In the genomic region with DNA sequence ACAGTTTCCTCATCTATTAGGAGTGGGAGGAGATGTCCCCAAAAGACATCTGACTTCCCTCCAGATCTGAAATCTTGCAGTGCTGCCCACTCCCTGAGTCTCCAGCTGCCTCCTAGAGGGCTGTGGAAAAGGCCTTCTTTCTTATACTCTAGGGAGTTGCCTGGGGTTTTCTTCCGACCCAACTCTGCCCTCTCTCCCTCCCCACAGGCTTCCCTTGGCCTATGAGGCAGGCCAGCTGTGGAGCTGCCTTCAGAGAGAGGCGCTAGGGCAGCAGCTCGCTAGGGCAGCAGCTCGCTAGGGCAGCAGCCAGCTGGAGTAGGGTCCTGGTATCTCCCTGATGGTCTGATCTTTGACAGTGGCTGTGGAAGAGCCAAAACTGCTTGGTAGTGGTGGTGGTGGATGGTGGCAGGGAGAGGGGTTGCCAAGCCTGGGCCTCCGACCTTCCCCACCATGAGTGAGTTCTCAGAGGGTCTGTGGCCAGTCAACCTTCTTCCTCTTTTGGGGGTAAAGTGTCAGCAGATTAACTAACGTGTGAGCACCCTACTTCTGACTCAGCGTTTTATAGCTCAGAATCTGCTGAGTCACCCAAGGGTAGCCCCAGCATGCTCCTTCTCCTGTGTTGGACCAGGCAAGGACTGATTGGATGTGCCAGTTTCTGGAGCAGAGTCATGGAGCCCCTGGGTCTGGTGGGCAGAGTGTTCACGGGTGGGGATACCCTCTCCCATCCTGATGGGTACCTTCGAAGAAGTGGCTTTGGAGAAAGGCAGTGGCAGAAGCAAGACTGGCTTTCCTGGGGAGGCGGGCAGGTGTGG, we compare ENCODE assay signal across 8 cellular contexts.
DNase-seq lines count a peak whose midpoint lies in the region; ATAC-seq and TF ChIP-seq lines count a peak whose summit lies in the region.

No MANE protein-coding gene starts in this region.

- H3K27ac ChIP-seq in 22Rv1: peak overlapping the region; percentile 12; the same call in 1 of the 2 replicates
- H3K27ac ChIP-seq in HL-60 (replicated peaks): peak overlapping the region; percentile 57

- TF ChIP-seq CTCF in 22Rv1 (IDR thresholded peaks at IDR 0.05) (no peak), HL-60 (IDR thresholded peaks at IDR 0.05; ENCODE audit: insufficient read depth, low read length) (no peak)

- H3K9me3 ChIP-seq in adipocyte (ENCODE audit: control insufficient read depth, low read length): no peaks in the 10 kb centered on the region

- peaks cover 29% of the 10 kb centered on the region for H3K4me1 Mint-ChIP-seq in memory B cell

- no peaks in the 10 kb centered on the region for H3K36me3 Mint-ChIP-seq in memory B cell

- peaks cover 49% of the 10 kb centered on the region for H3K4me1 ChIP-seq in adipocyte (ENCODE audit: control insufficient read depth, insufficient read depth, low read length)

- H3K27me3 ChIP-seq in HL-60 (ENCODE audit: insufficient read depth, poor library complexity, severe bottlenecking) (no peaks in the 10 kb centered on the region), adipocyte (replicated peaks; ENCODE audit: control insufficient read depth, insufficient read depth, low read length) (no peaks in the 10 kb centered on the region)

- DNase-seq in HL-60 (ENCODE audit: low read depth in 1 of 2, low spot score in 1 of 2) (peak; percentile 62 to 71), adipocyte (ENCODE audit: low read depth) (no peak), memory B cell (ENCODE audit: low spot score in 2 of 2) (no peak), NCI-H526 (lab: John Stamatoyannopoulos, UW) (no peak), NCI-H2227 treated with DMSO at 0.1 percent for 48 hours (lab: John Stamatoyannopoulos, UW) (no peak)
- DNase-seq in activated effector memory CD4-positive, alpha-beta T cell treated with Interleukin-2 at 50 U/mL for 16 hours: no peak
- no peak for DNase-seq in stimulated activated CD4-positive, alpha-beta T cell treated with anti-CD3 and anti-CD28 coated beads, Interleukin-15, amount 100 ng/mL, for 24 hours

- H3K36me3 ChIP-seq in adipocyte (ENCODE audit: control insufficient read depth, insufficient read depth, low read length, severe bottlenecking): no peaks in the 10 kb centered on the region

- no peak overlapping the region for H3K4me3 ChIP-seq in HL-60 (replicated peaks; ENCODE audit: insufficient read depth, low read length)
- H3K4me3 ChIP-seq in adipocyte (ENCODE audit: low read length): no peak overlapping the region

- no peak overlapping the region for H3K27ac Mint-ChIP-seq in memory B cell

- H3K9me3 Mint-ChIP-seq in memory B cell: no peaks in the 10 kb centered on the region

- no peaks in the 10 kb centered on the region for H3K27me3 Mint-ChIP-seq in memory B cell

- peak overlapping the region; percentile 43 for H3K9ac ChIP-seq in adipocyte (ENCODE audit: low read length)

- no peak for ATAC-seq in memory B cell (ENCODE audit: low read depth)

- H3K4me3 Mint-ChIP-seq in memory B cell: peak overlapping the region; percentile 5

Comparison
In these comparisons a context has a peak if more than half of its experiments do, and no peak if none do; other contexts are left out.
1. DNase-seq: peak in HL-60 (2 of 2); none in adipocyte (single experiment), memory B cell (0 of 2), activated effector memory CD4-positive, alpha-beta T cell treated with Interleukin-2 at 50 U/mL for 16 hours (single experiment), NCI-H526 (0 of 2), stimulated activated CD4-positive, alpha-beta T cell treated with anti-CD3 and anti-CD28 coated beads, Interleukin-15, amount 100 ng/mL, for 24 hours (single experiment) and NCI-H2227 treated with DMSO at 0.1 percent for 48 hours (single experiment).